10 cellular contexts compared by ENCODE assay signal in the genomic region with DNA sequence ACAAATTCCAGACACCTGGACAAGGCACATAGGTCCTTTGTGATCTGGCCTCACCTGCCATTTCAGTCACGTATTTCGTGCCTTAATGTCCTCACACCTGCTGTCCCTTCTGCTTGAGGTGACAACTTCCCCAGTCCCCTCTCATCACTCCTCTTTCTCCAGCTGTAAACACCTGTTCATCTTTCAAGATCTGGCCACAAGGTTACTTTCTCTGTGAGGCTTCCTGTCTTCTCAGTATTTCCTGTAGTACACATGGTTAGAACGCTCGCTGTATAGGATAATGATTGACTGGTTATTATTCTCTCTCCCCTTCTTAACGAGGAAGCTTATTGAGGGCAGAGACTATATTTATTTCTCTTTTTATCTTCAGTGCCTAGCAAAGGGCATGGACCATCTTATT.
DNase-seq lines count a peak whose midpoint lies in the region; ATAC-seq and TF ChIP-seq lines count a peak whose summit lies in the region.
"Had no signal": no experiment of that assay in that cellular context is flagged by ENCODE, and none has a peak within 500 bp of the region (broad histone marks: within the 10 kb centered on the region; RNA-seq: fewer than 3 reads in every experiment).

No MANE protein-coding gene starts in this region.

- no peaks in the 10 kb centered on the region for H3K9me3 ChIP-seq in DND-41 (ENCODE audit: insufficient read depth, low read length, severe bottlenecking)

- no peak overlapping the region for H3K4me2 ChIP-seq in DND-41 (ENCODE audit: insufficient read depth, low read length)

- ATAC-seq in DND-41 (ENCODE audit: insufficient read depth, low read depth) (peak; percentile 85), GM18909 (IDR thresholded peaks at IDR 0.05; ENCODE audit: poor library complexity, unreplicated experiment) (peak; percentile 92), HG02571 (IDR thresholded peaks at IDR 0.05; ENCODE audit: unreplicated experiment) (peak; percentile 68), HG03354 (IDR thresholded peaks at IDR 0.05; ENCODE audit: poor library complexity, severe bottlenecking, unreplicated experiment) (peak; percentile 97)
- ATAC-seq: naive thymus-derived CD8-positive, alpha-beta T cell had no signal

- DNase-seq in DND-41 (peak; percentile 16), LoVo (ENCODE audit: low spot score) (no peak), C1 segment of cervical spinal cord (lab: John Stamatoyannopoulos, UW) (no peak), HK-2 (ENCODE audit: unreplicated experiment) (no peak)
- no peak for DNase-seq in stimulated activated CD4-positive, alpha-beta T cell treated with anti-CD3 and anti-CD28 coated beads, Interleukin-15, amount 100 ng/mL, for 24 hours
- DNase-seq: naive thymus-derived CD8-positive, alpha-beta T cell; NCI-H1694 had no signal

- no peak overlapping the region for H3K4me3 ChIP-seq in DND-41 (ENCODE audit: low read depth in 1 of 2, low read length in 2 of 2)

- no peaks in the 10 kb centered on the region for H3K4me1 ChIP-seq in DND-41 (ENCODE audit: insufficient read depth, low read length)

- no peaks in the 10 kb centered on the region for H3K79me2 ChIP-seq in DND-41 (ENCODE audit: insufficient read depth, low read length)

- H3K36me3 ChIP-seq in DND-41 (ENCODE audit: insufficient read depth, low read length) = no peaks in the 10 kb centered on the region

- H3K9ac ChIP-seq in DND-41 (ENCODE audit: low read depth, low read length) = no peak overlapping the region

- H3K27ac ChIP-seq in DND-41 (ENCODE audit: low read length) = no peak overlapping the region

- no peaks in the 10 kb centered on the region for H3K27me3 ChIP-seq in DND-41 (ENCODE audit: insufficient read depth, low read length, poor library complexity)

- TF ChIP-seq CTCF in DND-41 (IDR thresholded peaks at IDR 0.05; ENCODE audit: borderline replicate concordance, extremely low read depth, low read length, poor library complexity, severe bottlenecking) = no peak

- no peaks in the 10 kb centered on the region for H4K20me1 ChIP-seq in DND-41 (ENCODE audit: insufficient read depth, low read length)

- no peak overlapping the region for H2AFZ ChIP-seq in DND-41 (ENCODE audit: low read depth, low read length)
